Comparison of ENCODE assay signal across 13 cellular contexts in the genomic region with DNA sequence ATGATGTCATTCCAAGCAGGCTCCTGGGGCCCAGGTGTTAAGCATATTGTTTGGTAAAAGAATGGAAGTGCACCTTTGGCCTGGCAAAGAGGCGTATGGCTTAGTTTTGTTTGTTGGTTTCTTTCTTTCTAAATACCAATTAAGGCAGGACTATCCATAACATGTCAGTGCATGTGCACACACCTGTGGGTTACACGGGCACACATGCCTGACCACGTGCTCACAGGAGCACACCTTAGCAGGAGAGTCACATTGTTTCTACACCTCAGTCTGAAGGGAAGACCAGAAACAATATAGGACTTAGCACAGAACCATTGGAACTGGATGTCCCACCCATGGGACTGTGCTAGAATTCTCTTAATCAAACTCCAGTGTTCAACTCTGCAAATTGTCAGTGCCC.
DNase-seq lines count a peak whose midpoint lies in the region; ATAC-seq, FAIRE-seq and TF ChIP-seq lines count a peak whose summit lies in the region.
"Had no signal": no experiment of that assay in that cellular context is flagged by ENCODE, and none has a peak within 500 bp of the region (broad histone marks: within the 10 kb centered on the region; RNA-seq: fewer than 3 reads in every experiment).

No MANE protein-coding gene starts in this region.

- peak; percentile 61 for FAIRE-seq in D721Med (lab: Jason Lieb, UNC)

- TF ChIP-seq CTCF in D721Med (IDR thresholded peaks at IDR 0.05; ENCODE audit: insufficient read depth, missing control alignments) (no peak), RWPE1 (conservative IDR thresholded peaks at IDR 0.05; ENCODE audit: low read depth) (no peak)

- H3K27ac ChIP-seq in RWPE1, result no peak overlapping the region
- H3K27ac ChIP-seq: BLaER1 treated with 17β-estradiol and CSF1 and Interleukin-3, amounts not matched to agents 10 nM and 100 nM; GM23248 had no signal

- CTCF ChIA-PET in RWPE1 (lab: Yijun Ruan, JAX), result interaction anchor here (0.6 kb wide), 2 partner anchors 13 to 334 kb away, joined by 4 read pairs; no protein-coding TSS in a partner anchor

- POLR2A ChIA-PET in RWPE1 (lab: Yijun Ruan, JAX; ENCODE audit: low non-redundant PET), result no interaction called here

- ATAC-seq in esophagus mucosa, result peak; percentile 86
- no peak for ATAC-seq in GM21390 (IDR thresholded peaks at IDR 0.05; ENCODE audit: unreplicated experiment)
- ATAC-seq: CD8-positive, alpha-beta T cell had no signal

- DNase-seq in COLO668 (lab: John Stamatoyannopoulos, UW; ENCODE audit: unreplicated experiment) (peak; percentile 78), D721Med (ENCODE audit: insufficient read length, low spot score) (no peak), NCI-H345 treated with DMSO at 0.1 percent for 48 hours (lab: John Stamatoyannopoulos, UW; ENCODE audit: unreplicated experiment) (peak; percentile 19), RWPE1 (ENCODE audit: low spot score) (no peak)
- no peak for DNase-seq in effector CD4-positive, alpha-beta T cell
- DNase-seq: Caco-2; CD8-positive, alpha-beta T cell; DMS79 treated with DMSO at 0.1 percent for 48 hours; GF-D8; GM23248 had no signal

Comparison
In these comparisons a context has a peak if more than half of its experiments do, and no peak if none do; other contexts are left out.
1. DNase-seq: peak in COLO668 (single experiment) and NCI-H345 treated with DMSO at 0.1 percent for 48 hours (single experiment); none in D721Med (single experiment), RWPE1 (single experiment) and effector CD4-positive, alpha-beta T cell (single experiment).